2 cellular contexts compared by ENCODE assay signal in the genomic region with DNA sequence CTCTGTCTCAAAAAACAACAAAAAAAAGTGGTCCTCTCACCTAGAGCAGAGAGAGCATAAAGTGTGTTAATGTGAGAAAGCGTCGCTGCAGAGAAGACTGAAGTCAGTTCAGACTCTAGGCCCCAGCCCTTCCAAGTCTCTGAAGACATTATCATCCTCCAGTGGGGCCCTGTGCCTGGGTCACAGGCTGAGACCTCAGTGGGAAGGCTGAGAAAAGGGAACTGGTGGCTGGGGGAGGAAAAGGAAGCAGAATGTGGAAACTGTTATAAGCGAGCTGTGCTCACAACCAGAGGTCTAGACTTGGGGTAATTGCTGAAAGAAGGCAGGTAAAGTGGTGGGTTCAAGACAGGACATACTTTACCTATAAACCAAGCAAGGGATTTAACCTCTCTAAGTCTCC.
TF ChIP-seq lines count a peak whose summit lies in the region.

No MANE protein-coding gene starts in this region.

TF ChIP-seq in liver, 16 proteins besides CTCF, POLR2A, EP300 and RAD21:
- TF ChIP-seq, protein P1, sequence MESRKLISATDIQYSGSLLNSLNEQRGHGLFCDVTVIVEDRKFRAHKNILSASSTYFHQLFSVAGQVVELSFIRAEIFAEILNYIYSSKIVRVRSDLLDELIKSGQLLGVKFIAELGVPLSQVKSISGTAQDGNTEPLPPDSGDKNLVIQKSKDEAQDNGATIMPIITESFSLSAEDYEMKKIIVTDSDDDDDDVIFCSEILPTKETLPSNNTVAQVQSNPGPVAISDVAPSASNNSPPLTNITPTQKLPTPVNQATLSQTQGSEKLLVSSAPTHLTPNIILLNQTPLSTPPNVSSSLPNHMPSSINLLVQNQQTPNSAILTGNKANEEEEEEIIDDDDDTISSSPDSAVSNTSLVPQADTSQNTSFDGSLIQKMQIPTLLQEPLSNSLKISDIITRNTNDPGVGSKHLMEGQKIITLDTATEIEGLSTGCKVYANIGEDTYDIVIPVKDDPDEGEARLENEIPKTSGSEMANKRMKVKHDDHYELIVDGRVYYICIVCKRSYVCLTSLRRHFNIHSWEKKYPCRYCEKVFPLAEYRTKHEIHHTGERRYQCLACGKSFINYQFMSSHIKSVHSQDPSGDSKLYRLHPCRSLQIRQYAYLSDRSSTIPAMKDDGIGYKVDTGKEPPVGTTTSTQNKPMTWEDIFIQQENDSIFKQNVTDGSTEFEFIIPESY (IDR thresholded peaks at IDR 0.05) = no peak
- TF ChIP-seq GABPA (IDR thresholded peaks at IDR 0.05 in 1 of 2, conservative IDR thresholded peaks at IDR 0.05 in 1 of 2) = no peak
- no peak for TF ChIP-seq FOXA2 (IDR thresholded peaks at IDR 0.05)
- TF ChIP-seq NR2F2 (IDR thresholded peaks at IDR 0.05) = no peak
- TF ChIP-seq, protein P2, sequence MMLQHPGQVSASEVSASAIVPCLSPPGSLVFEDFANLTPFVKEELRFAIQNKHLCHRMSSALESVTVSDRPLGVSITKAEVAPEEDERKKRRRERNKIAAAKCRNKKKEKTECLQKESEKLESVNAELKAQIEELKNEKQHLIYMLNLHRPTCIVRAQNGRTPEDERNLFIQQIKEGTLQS (IDR thresholded peaks at IDR 0.05) = no peak
- no peak for TF ChIP-seq TAF1 (conservative IDR thresholded peaks at IDR 0.05)
- TF ChIP-seq FOXA1 (IDR thresholded peaks at IDR 0.05) = no peak
- TF ChIP-seq JUND (IDR thresholded peaks at IDR 0.05) = no peak
- TF ChIP-seq HNF4A (conservative IDR thresholded peaks at IDR 0.05) = no peak
- no peak for TF ChIP-seq SP1 (IDR thresholded peaks at IDR 0.05)
- TF ChIP-seq YY1 (IDR thresholded peaks at IDR 0.05) = no peak

TF ChIP-seq in HepG2, 621 proteins besides CTCF, POLR2A, EP300 and RAD21:
- no peak for TF ChIP-seq ZNF747 (CRISPR knock-in tag; IDR thresholded peaks at IDR 0.05; ENCODE audit: borderline replicate concordance)
- TF ChIP-seq GFI1 (CRISPR knock-in tag; IDR thresholded peaks at IDR 0.05; ENCODE audit: borderline replicate concordance) = no peak
- TF ChIP-seq ZNF776 (CRISPR knock-in tag; IDR thresholded peaks at IDR 0.05) = no peak
- no peak for TF ChIP-seq ZNF530 (CRISPR knock-in tag; IDR thresholded peaks at IDR 0.05; ENCODE audit: low read depth)
- TF ChIP-seq SRY (CRISPR knock-in tag; IDR thresholded peaks at IDR 0.05) = no peak
- TF ChIP-seq ZNF780A (CRISPR knock-in tag; IDR thresholded peaks at IDR 0.05) = no peak
- no peak for TF ChIP-seq ZSCAN20 (CRISPR knock-in tag; IDR thresholded peaks at IDR 0.05; ENCODE audit: borderline replicate concordance)
- TF ChIP-seq ATF1 (CRISPR knock-in tag; IDR thresholded peaks at IDR 0.05) = no peak
TF ChIP-seq in HepG2: peak in this region for 0.
